In the genomic region with DNA sequence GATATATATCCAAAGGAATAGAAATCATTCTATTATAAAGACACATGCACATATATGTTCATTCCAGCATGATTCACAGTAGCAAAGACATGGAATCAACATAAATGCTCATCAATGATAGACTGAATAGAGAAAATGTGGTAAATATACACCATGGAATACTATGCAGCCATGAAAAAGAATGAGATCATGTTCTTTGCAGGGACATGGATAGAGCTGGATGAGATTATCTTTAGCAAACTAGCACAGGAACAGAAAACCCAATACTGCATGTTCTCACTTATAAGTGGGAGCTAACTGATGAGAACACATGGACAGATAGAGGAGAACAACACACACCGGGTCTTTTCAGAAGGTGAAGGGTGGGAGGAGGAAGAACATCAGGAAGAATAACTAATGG, we compare ENCODE assay signal across 9 cellular contexts.
"Had no signal": no experiment of that assay in that cellular context is flagged by ENCODE, and none has a peak within 500 bp of the region (broad histone marks: within the 10 kb centered on the region; RNA-seq: fewer than 3 reads in every experiment).

No MANE protein-coding gene starts in this region.

- H3K36me3 Mint-ChIP-seq: IgD-negative memory B cell had no signal

- FAIRE-seq: HepG2, HTR-8/SVneo had no signal

- H3K9ac ChIP-seq: KMS-11 had no signal

- ATAC-seq: HepG2 had no signal

- H3K27ac Mint-ChIP-seq: IgD-negative memory B cell had no signal

- H3K4me3 Mint-ChIP-seq: IgD-negative memory B cell had no signal

- H3K27me3 Mint-ChIP-seq: IgD-negative memory B cell had no signal

- DNase-seq: IMR-90, Karpas-422, KBM-7, KG1 had no signal

- H3K4me2 ChIP-seq: KMS-11 had no signal

- H3K27ac ChIP-seq: HL-60, KMS-11 had no signal
